ENCODE assay signal across 13 cellular contexts in genomic region chr3:25481402-25481801, GRCh38.
"Had no signal": no experiment of that assay in that cellular context is flagged by ENCODE, and none has a peak within 500 bp of the region (broad histone marks: within the 10 kb centered on the region; RNA-seq: fewer than 3 reads in every experiment).

No MANE protein-coding gene starts in this region.

- H3K27ac ChIP-seq: ascending aorta, ovary, uterus had no signal

- H3K4me3 ChIP-seq: ascending aorta, dorsolateral prefrontal cortex, ovary, tibial nerve, uterus had no signal

- ATAC-seq: esophagus mucosa; stimulated activated naive B cell treated with anti-CD40 and anti-IgM and Interleukin-4, amounts not matched to agents 10 μg/mL and 1 μg/mL and 100 μg/mL, for 72 hours had no signal

- DNase-seq: activated CD4-positive, alpha-beta T cell treated with anti-CD3 and anti-CD28 coated beads for 1 hour; activated CD4-positive, alpha-beta T cell treated with anti-CD3 and anti-CD28 coated beads, Interleukin-2, amount 50 U/mL, for 4 hours; activated naive CD4-positive, alpha-beta T cell treated with anti-CD3 and anti-CD28 coated beads, Interleukin-2, amount 10 ng/mL, durations not matched to agents 7 days and 5 days; activated T-cell treated with anti-CD3 and anti-CD28 coated beads, Interleukin-2, amount 50 U/mL, for 1 hour; dorsolateral prefrontal cortex; mesendoderm; ovary; stimulated activated CD4-positive, alpha-beta T cell treated with anti-CD3 and anti-CD28 coated beads, Interleukin-4, amount 100 ng/mL, for 1 hour; stimulated activated naive B cell treated with anti-CD40 and anti-IgM and Interleukin-4, amounts not matched to agents 10 μg/mL and 1 μg/mL and 100 μg/mL, for 72 hours; uterus had no signal

- H3K9me3 ChIP-seq: ascending aorta, ovary, tibial nerve, uterus had no signal

- H3K27me3 ChIP-seq: ascending aorta, dorsolateral prefrontal cortex, ovary, tibial nerve, uterus had no signal

- H3K36me3 ChIP-seq: ascending aorta, ovary, tibial nerve, uterus had no signal

- H3K4me1 ChIP-seq: uterus had no signal
